Comparison of ENCODE assay signal across 6 cellular contexts in the genomic region with DNA sequence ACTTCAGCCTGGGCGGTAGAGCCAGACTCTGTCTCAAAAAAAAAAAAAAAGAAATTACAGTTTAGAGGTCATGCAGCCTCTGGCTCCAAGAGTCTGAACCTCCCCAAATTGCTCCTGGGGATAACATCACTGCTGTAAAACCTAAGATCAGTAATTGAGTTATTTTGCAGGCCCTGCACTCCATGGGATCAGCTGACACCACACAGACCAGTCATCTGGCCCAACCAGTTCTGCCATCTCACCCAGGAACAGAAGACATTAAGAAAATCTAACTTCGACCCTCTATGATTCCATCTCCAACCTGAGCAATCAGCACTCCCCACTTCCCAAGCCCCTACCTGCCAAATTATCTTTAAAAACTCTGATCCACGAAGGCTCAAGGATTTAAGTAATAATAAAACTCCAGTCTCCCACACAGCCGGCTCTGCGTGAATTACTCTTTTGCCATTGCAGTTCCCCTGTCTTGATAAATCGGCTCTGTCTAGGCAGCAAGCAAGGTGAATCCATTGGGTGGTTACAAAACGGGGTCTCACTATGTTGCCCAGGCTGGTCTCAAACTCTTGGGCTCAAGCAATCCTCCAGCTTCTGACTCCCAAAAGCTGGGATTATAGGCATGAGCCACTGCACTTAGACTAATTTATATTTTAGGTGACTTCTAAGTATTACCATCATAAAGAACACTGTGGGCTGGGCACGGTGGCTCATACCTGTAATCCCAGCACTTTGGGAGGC. TPM values are rescaled to one million over a fixed set of nuclear protein-coding genes. Genes with fewer than 3 reads are reported as not detected.
"Had no signal": no experiment of that assay in that cellular context is flagged by ENCODE, and none has a peak within 500 bp of the region (broad histone marks: within the 10 kb centered on the region; RNA-seq: fewer than 3 reads in every experiment).

No MANE protein-coding gene starts in this region.

RNA-seq across cellular contexts. Expression of a gene that starts 1.6 kb away (rescaled TPM):
- total RNA-seq: activated CD4-positive, alpha-beta memory T cell treated with anti-CD3 and anti-CD28 coated beads, Interleukin-2, amount 10 ng/mL, durations not matched to agents 7 days and 5 days; activated CD8-positive, alpha-beta memory T cell treated with anti-CD3 and anti-CD28 coated beads, Interleukin-2, amount 10 ng/mL, durations not matched to agents 7 days and 5 days; M059J; SJSA1; T-cell; T-helper 17 cell had no signal
